9 cellular contexts compared by ENCODE assay signal in the genomic region with DNA sequence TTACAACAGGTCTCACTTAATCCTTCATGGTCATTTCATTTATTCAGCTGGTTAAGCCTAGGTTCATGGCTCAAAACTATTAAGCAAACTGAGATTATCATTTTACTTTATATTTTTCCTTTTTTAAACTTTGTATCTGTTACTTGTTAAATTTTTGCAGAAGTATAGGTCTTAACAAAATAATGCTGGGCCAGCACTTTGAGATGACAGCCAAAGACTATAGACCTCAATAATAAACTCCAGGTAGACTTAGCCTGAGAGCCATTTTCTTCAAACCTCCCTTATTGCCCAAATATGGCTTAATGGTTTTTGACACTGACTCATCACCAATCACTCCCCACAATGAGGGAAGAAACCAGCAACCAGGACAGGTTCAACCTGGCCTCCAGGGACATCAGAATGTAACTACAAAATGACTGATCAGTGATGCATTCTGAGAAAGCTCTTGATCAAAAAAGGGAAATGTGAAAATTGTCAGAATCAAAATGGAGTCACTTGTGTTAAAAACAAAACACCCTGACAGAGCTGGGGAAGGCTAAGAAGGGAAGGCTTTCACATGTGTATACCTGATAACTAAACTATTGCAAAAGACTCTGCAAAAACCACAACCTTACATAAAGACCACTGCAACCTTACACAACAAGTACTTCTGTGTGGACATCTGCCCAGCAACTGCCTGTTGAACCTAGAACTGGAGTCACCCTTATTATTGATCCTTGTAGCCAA. TPM values are rescaled to one million over a fixed set of nuclear protein-coding genes. Genes with fewer than 3 reads are reported as not detected.
DNase-seq lines count a peak whose midpoint lies in the region; ATAC-seq and TF ChIP-seq lines count a peak whose summit lies in the region.
"Had no signal": no experiment of that assay in that cellular context is flagged by ENCODE, and none has a peak within 500 bp of the region (broad histone marks: within the 10 kb centered on the region; RNA-seq: fewer than 3 reads in every experiment).

No MANE protein-coding gene starts in this region.

- 0 out of 2 replicates have a peak, but pooled peaks cover 4% of the 10 kb centered on the region for H3K79me2 ChIP-seq in MM.1S (ENCODE audit: low read length)

- intact Hi-C loops in CD4-positive, alpha-beta T cell (cut with DNase I, micrococcal nuclease), result loop anchor here in 1 of 2 experiments (5.0 to 10.0 kb wide), 6 partner anchors 63 to 1587 kb away; a partner anchor contains a TSS
- intact Hi-C loops in activated T-helper 2 cell treated with anti-CD3 and anti-CD28 coated beads, Interferon-gamma antibody, Interleukin-2, Interleukin-4, amounts not matched to agents 10 μg/mL and 5 μg/mL and 100 μg/mL, durations not matched to agents 14 hours and 24 hours and 36 hours (cut with micrococcal nuclease), result loop anchor here (1.0 to 10.0 kb wide), 11 partner anchors 24 to 1660 kb away; a partner anchor contains a TSS
- intact Hi-C loops in left ventricle myocardium inferior (cut with micrococcal nuclease), result no loop called here

- H3K9ac ChIP-seq in MM.1S (ENCODE audit: low read length), result no peak overlapping the region

- CTCF ChIA-PET in CD4-positive, alpha-beta T cell (lab: Charles Lee), result interaction anchor here (1.0 kb wide), 1 partner anchor 17 kb away, joined by 3 read pairs; no protein-coding TSS in a partner anchor

- no peaks in the 10 kb centered on the region for H3K27me3 ChIP-seq in CD4-positive, alpha-beta T cell (ENCODE audit: control insufficient read depth, insufficient read depth, low read length)
- H3K27me3 ChIP-seq in left ventricle myocardium inferior (ENCODE audit: low read depth) (peaks cover 9% of the 10 kb centered on the region), MM.1S (replicated peaks; ENCODE audit: insufficient read depth, low read length) (no peaks in the 10 kb centered on the region)
- H3K27me3 ChIP-seq: cardiac muscle cell had no signal

- no peaks in the 10 kb centered on the region for H4K20me1 ChIP-seq in MM.1S (ENCODE audit: insufficient read depth, low read length)

- H3K4me3 Mint-ChIP-seq in CD4-positive, alpha-beta T cell, result peak overlapping the region; percentile 58
- peak overlapping the region; percentile 2 for H3K4me3 Mint-ChIP-seq in activated T-helper 2 cell treated with anti-CD3 and anti-CD28 coated beads, Interferon-gamma antibody, Interleukin-2, Interleukin-4, amounts not matched to agents 10 μg/mL and 5 μg/mL and 100 μg/mL, durations not matched to agents 14 hours and 24 hours and 36 hours (ENCODE audit: low read depth)
- H3K4me3 Mint-ChIP-seq in type B pancreatic cell, result peak overlapping the region; percentile 64

- no peaks in the 10 kb centered on the region for H3K9me2 ChIP-seq in MM.1S (replicated peaks; ENCODE audit: insufficient read depth, low read length)

- no peaks in the 10 kb centered on the region for H3K9me3 Mint-ChIP-seq in CD4-positive, alpha-beta T cell
- H3K9me3 Mint-ChIP-seq in activated T-helper 2 cell treated with anti-CD3 and anti-CD28 coated beads, Interferon-gamma antibody, Interleukin-2, Interleukin-4, amounts not matched to agents 10 μg/mL and 5 μg/mL and 100 μg/mL, durations not matched to agents 14 hours and 24 hours and 36 hours, result peaks cover 3% of the 10 kb centered on the region
- H3K9me3 Mint-ChIP-seq in type B pancreatic cell, result peaks cover 4% of the 10 kb centered on the region

- peaks cover 22% of the 10 kb centered on the region for H3K4me1 Mint-ChIP-seq in CD4-positive, alpha-beta T cell (ENCODE audit: low read depth)
- peaks cover 49% of the 10 kb centered on the region for H3K4me1 Mint-ChIP-seq in activated T-helper 2 cell treated with anti-CD3 and anti-CD28 coated beads, Interferon-gamma antibody, Interleukin-2, Interleukin-4, amounts not matched to agents 10 μg/mL and 5 μg/mL and 100 μg/mL, durations not matched to agents 14 hours and 24 hours and 36 hours (ENCODE audit: low read depth)
- peaks cover 10% of the 10 kb centered on the region for H3K4me1 Mint-ChIP-seq in type B pancreatic cell (ENCODE audit: unreplicated experiment)

- H3K4me2 ChIP-seq in MM.1S (ENCODE audit: low read depth, low read length), result no peak overlapping the region

- H3K27ac ChIP-seq in CD4-positive, alpha-beta T cell (ENCODE audit: low read depth, low read length), result no peak overlapping the region
- no peak overlapping the region for H3K27ac ChIP-seq in left ventricle myocardium inferior (replicated peaks)
- no peak overlapping the region for H3K27ac ChIP-seq in MM.1S (ENCODE audit: low read length)
- H3K27ac ChIP-seq: cardiac muscle cell had no signal

- no peak overlapping the region for H3K27ac Mint-ChIP-seq in CD4-positive, alpha-beta T cell
- H3K27ac Mint-ChIP-seq in activated T-helper 2 cell treated with anti-CD3 and anti-CD28 coated beads, Interferon-gamma antibody, Interleukin-2, Interleukin-4, amounts not matched to agents 10 μg/mL and 5 μg/mL and 100 μg/mL, durations not matched to agents 14 hours and 24 hours and 36 hours, result peak overlapping the region; percentile 73
- peak overlapping the region; percentile 85 for H3K27ac Mint-ChIP-seq in type B pancreatic cell

- no peak overlapping the region for H2AFZ ChIP-seq in MM.1S (ENCODE audit: low read length)

- H3F3A ChIP-seq in MM.1S (ENCODE audit: insufficient read depth, low read length), result peaks cover 11% of the 10 kb centered on the region

- H3K9me3 ChIP-seq in CD4-positive, alpha-beta T cell (ENCODE audit: control insufficient read depth, low read length), result no peaks in the 10 kb centered on the region
- no peaks in the 10 kb centered on the region for H3K9me3 ChIP-seq in left ventricle myocardium inferior (replicated peaks)
- H3K9me3 ChIP-seq in MM.1S (replicated peaks; ENCODE audit: insufficient read depth, low read length), result no peaks in the 10 kb centered on the region

- ATAC-seq in CD4-positive, alpha-beta T cell (ENCODE audit: poor library complexity), result no peak
- ATAC-seq in GM19397 (IDR thresholded peaks at IDR 0.05; ENCODE audit: unreplicated experiment) (peak; percentile 48), HG03439 (IDR thresholded peaks at IDR 0.05; ENCODE audit: unreplicated experiment) (peak; percentile 62)

- H3K36me3 ChIP-seq in left ventricle myocardium inferior (no peaks in the 10 kb centered on the region), MM.1S (replicated peaks; ENCODE audit: insufficient read depth, low read length) (no peaks in the 10 kb centered on the region)
- H3K36me3 ChIP-seq: cardiac muscle cell had no signal

- POLR2A ChIA-PET in CD4-positive, alpha-beta T cell (lab: Charles Lee), result no interaction called here

- peaks cover 31% of the 10 kb centered on the region for H3K4me1 ChIP-seq in left ventricle myocardium inferior
- peaks cover 9% of the 10 kb centered on the region; the same call in 1 of the 2 replicates for H3K4me1 ChIP-seq in MM.1S (ENCODE audit: low read length)

- H3K27me3 Mint-ChIP-seq in CD4-positive, alpha-beta T cell, result no peaks in the 10 kb centered on the region
- peaks cover 5% of the 10 kb centered on the region for H3K27me3 Mint-ChIP-seq in activated T-helper 2 cell treated with anti-CD3 and anti-CD28 coated beads, Interferon-gamma antibody, Interleukin-2, Interleukin-4, amounts not matched to agents 10 μg/mL and 5 μg/mL and 100 μg/mL, durations not matched to agents 14 hours and 24 hours and 36 hours (ENCODE audit: low read depth)
- no peaks in the 10 kb centered on the region for H3K27me3 Mint-ChIP-seq in type B pancreatic cell

- TF ChIP-seq CTCF in CD4-positive, alpha-beta T cell (IDR thresholded peaks at IDR 0.05), result no peak
- TF ChIP-seq CTCF in type B pancreatic cell (conservative IDR thresholded peaks at IDR 0.05), result no peak
- TF ChIP-seq CTCF in left ventricle myocardium inferior (IDR thresholded peaks at IDR 0.05; ENCODE audit: borderline replicate concordance), result no peak
- no peak for TF ChIP-seq CTCF in MM.1S (IDR thresholded peaks at IDR 0.05; ENCODE audit: low read length)

- DNase-seq in CD4-positive, alpha-beta T cell, result no peak
- peak; percentile 39 for DNase-seq in activated T-helper 2 cell treated with anti-CD3 and anti-CD28 coated beads, Interferon-gamma antibody, Interleukin-2, Interleukin-4, amounts not matched to agents 10 μg/mL and 5 μg/mL and 100 μg/mL, durations not matched to agents 14 hours and 24 hours and 36 hours (ENCODE audit: low spot score)
- DNase-seq in type B pancreatic cell (ENCODE audit: extremely low spot score, unreplicated experiment), result no peak
- no peak for DNase-seq in left ventricle myocardium inferior
- DNase-seq in MM.1S, result no peak
- no peak for DNase-seq in NCI-H510A (lab: John Stamatoyannopoulos, UW)

- H3K4me3 ChIP-seq in left ventricle myocardium inferior (no peak overlapping the region), MM.1S (ENCODE audit: low read length) (no peak overlapping the region)
- H3K4me3 ChIP-seq: cardiac muscle cell had no signal

- peaks cover 9% of the 10 kb centered on the region for H3K36me3 Mint-ChIP-seq in CD4-positive, alpha-beta T cell (ENCODE audit: low read depth)
- H3K36me3 Mint-ChIP-seq in activated T-helper 2 cell treated with anti-CD3 and anti-CD28 coated beads, Interferon-gamma antibody, Interleukin-2, Interleukin-4, amounts not matched to agents 10 μg/mL and 5 μg/mL and 100 μg/mL, durations not matched to agents 14 hours and 24 hours and 36 hours (ENCODE audit: low read depth), result peaks cover 7% of the 10 kb centered on the region
- H3K36me3 Mint-ChIP-seq in type B pancreatic cell, result no peaks in the 10 kb centered on the region

RNA-seq across cellular contexts. Expression of a gene that starts 2.1 kb away (rescaled TPM):
- total RNA-seq in CD4-positive, alpha-beta T cell, result 10 to 100 TPM in 1 of 2 experiments, 1 to 10 TPM in 1; 8.3 to 10.3 TPM
- total RNA-seq in activated T-helper 2 cell treated with anti-CD3 and anti-CD28 coated beads, Interferon-gamma antibody, Interleukin-2, Interleukin-4, amounts not matched to agents 10 μg/mL and 5 μg/mL and 100 μg/mL, durations not matched to agents 14 hours and 24 hours and 36 hours, result 6.1 and 6.3 TPM in 2 replicates
- 11.1 and 15.2 TPM in 2 replicates for total RNA-seq in type B pancreatic cell (ENCODE audit: low replicate concordance)
- 8.9 TPM for total RNA-seq in left ventricle myocardium inferior

Comparison
In these comparisons a context has a peak if more than half of its experiments do, and no peak if none do; other contexts are left out.
1. H3K4me3 Mint-ChIP-seq: peak in every context shown above with its lines; median percentile 64 in type B pancreatic cell; 58 in CD4-positive, alpha-beta T cell; 2 in activated T-helper 2 cell treated with anti-CD3 and anti-CD28 coated beads, Interferon-gamma antibody, Interleukin-2, Interleukin-4, amounts not matched to agents 10 μg/mL and 5 μg/mL and 100 μg/mL, durations not matched to agents 14 hours and 24 hours and 36 hours.